In genomic region chr20:53774487-53775203, GRCh38 we compare ENCODE assay signal across 10 cellular contexts.
DNase-seq lines count a peak whose midpoint lies in the region; ATAC-seq, FAIRE-seq and TF ChIP-seq lines count a peak whose summit lies in the region.
"Had no signal": no experiment of that assay in that cellular context is flagged by ENCODE, and none has a peak within 500 bp of the region (broad histone marks: within the 10 kb centered on the region; RNA-seq: fewer than 3 reads in every experiment).

No MANE protein-coding gene starts in this region.

- no peaks in the 10 kb centered on the region for H3K9me3 ChIP-seq in osteoblast (ENCODE audit: low read depth, low read length)

- FAIRE-seq in RCC 7860 (lab: Jason Lieb, UNC): no peak

- H3K4me1 ChIP-seq in osteoblast (ENCODE audit: insufficient read depth, low read length): peaks cover 21% of the 10 kb centered on the region

- no peak for ATAC-seq in GM21367 (IDR thresholded peaks at IDR 0.05; ENCODE audit: unreplicated experiment)
- no peak for ATAC-seq in HG02798 (IDR thresholded peaks at IDR 0.05; ENCODE audit: poor library complexity, unreplicated experiment)

- DNase-seq in CD1c-positive myeloid dendritic cell (ENCODE audit: extremely low spot score) (peak; percentile 33), RCC 7860 (ENCODE audit: low spot score) (peak; percentile 99), epithelial cell of proximal tubule (ENCODE audit: low read depth) (peak; percentile 88), osteoblast (ENCODE audit: insufficient read length, low spot score, missing footprints) (peak; percentile 95), NCI-H1092 (lab: John Stamatoyannopoulos, UW) (no peak)
- DNase-seq in NK-92 treated with Interleukin-12 subunit alpha and Interleukin-12 subunit beta, amount 100 ng/mL, for 24 hours (lab: John Stamatoyannopoulos, UW): no peak
- DNase-seq: activated naive CD4-positive, alpha-beta T cell treated with Interleukin-2 at 50 U/mL for 16 hours; KBM-7 had no signal

- peak overlapping the region; percentile 77 for H3K4me2 ChIP-seq in osteoblast (ENCODE audit: insufficient read depth, low read length)

- TF ChIP-seq CTCF in epithelial cell of proximal tubule (conservative IDR thresholded peaks at IDR 0.05; ENCODE audit: low read depth, low read length) (no peak), osteoblast (IDR thresholded peaks at IDR 0.05; ENCODE audit: extremely low read depth, low read depth, low read length) (no peak)

- H3K4me3 ChIP-seq in epithelial cell of proximal tubule (ENCODE audit: low read depth, low read length): no peak overlapping the region
- H3K4me3 ChIP-seq in osteoblast (ENCODE audit: insufficient read depth, low read length): peak overlapping the region; percentile 51

- peak overlapping the region; percentile 100 for H3K27ac ChIP-seq in osteoblast (ENCODE audit: low read depth, low read length)

- H3K36me3 ChIP-seq in osteoblast (ENCODE audit: insufficient read depth, low read length): no peaks in the 10 kb centered on the region

- H3K79me2 ChIP-seq in osteoblast (ENCODE audit: insufficient read depth, low read length): no peaks in the 10 kb centered on the region

- H3K27me3 ChIP-seq in osteoblast (ENCODE audit: insufficient read depth, low read length): no peaks in the 10 kb centered on the region

- no peak overlapping the region for H2AFZ ChIP-seq in osteoblast (ENCODE audit: low read length)

- H4K20me1 ChIP-seq in osteoblast (ENCODE audit: insufficient read depth, low read length): no peaks in the 10 kb centered on the region

Comparison
In these comparisons a context has a peak if more than half of its experiments do, and no peak if none do; other contexts are left out.
1. DNase-seq: peak in CD1c-positive myeloid dendritic cell (single experiment), RCC 7860 (single experiment), epithelial cell of proximal tubule (single experiment) and osteoblast (single experiment); none in NK-92 treated with Interleukin-12 subunit alpha and Interleukin-12 subunit beta, amount 100 ng/mL, for 24 hours (single experiment) and NCI-H1092 (single experiment).